Comparison of ENCODE assay signal across 7 cellular contexts in the genomic region with DNA sequence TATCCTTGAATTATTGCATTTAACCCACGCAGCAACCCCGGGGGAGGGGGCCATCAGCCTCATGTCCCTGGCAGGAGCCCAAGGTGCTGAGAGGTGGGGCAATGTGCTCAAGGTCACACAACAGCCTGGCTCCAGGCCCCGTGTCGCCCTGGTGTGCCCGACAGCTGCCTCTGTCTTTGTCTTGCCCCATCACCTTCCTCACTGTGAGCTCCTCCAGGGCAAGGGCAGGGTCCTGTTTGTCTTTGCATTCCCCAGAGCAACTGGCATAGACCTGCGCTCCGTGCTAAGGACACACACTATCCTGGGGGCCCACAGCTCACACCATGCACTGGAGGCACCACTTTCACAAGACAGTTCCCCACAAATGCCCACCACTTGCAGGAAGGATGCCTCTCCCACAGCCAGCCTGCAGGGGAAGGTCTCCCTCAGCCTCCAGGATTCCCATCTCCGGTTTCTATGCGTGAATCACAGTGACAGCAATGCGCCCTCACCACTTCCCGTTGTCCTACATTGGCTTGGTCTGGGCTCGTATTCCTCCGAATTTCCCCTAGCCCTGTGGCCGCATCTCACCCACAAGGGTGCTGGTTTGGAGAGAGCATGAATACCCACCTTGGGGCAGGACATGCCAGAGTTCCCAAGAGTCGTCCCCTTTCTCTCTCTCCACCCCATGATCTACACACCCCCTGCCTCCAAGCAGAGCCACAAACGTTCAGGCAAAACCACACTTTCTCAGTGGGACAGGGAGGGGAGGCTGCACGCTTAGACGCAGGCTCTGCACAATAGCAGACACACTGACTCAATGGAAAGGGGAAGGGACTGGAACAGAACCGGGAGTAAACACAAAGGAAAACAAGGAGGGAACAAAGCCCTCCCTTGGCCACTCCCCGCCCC. TPM values are rescaled to one million over a fixed set of nuclear protein-coding genes. Genes with fewer than 3 reads are reported as not detected.
DNase-seq lines count a peak whose midpoint lies in the region; ATAC-seq and TF ChIP-seq lines count a peak whose summit lies in the region.

No MANE protein-coding gene starts in this region.

- H3K27ac ChIP-seq in HL-60 (replicated peaks) (peak overlapping the region; percentile 80), esophagus (ENCODE audit: low read depth in 2 of 2, low read length in 1 of 2) (peak overlapping the region; percentile 92 to 99)

- H3K27me3 ChIP-seq in HL-60 (ENCODE audit: insufficient read depth, poor library complexity, severe bottlenecking) (no peaks in the 10 kb centered on the region), esophagus (ENCODE audit: control insufficient read depth in 1 of 2, insufficient read depth in 2 of 2, low read length in 2 of 2) (no peaks in the 10 kb centered on the region)

- no peaks in the 10 kb centered on the region for H3K9me3 ChIP-seq in esophagus (ENCODE audit: control insufficient read depth in 2 of 2, insufficient read depth in 1 of 2, low read depth in 1 of 2, low read length in 1 of 2)

- H3K36me3 Mint-ChIP-seq in T-helper 2 cell treated with Interferon-gamma antibody and Interleukin-4, amounts not matched to agents 5 μg/mL and 100 μg/mL, for 36 hours (ENCODE audit: low read depth), result peaks cover 26% of the 10 kb centered on the region
- peaks cover 3% of the 10 kb centered on the region for H3K36me3 Mint-ChIP-seq in nephron (ENCODE audit: low read depth)

- H3K4me1 Mint-ChIP-seq in T-helper 2 cell treated with Interferon-gamma antibody and Interleukin-4, amounts not matched to agents 5 μg/mL and 100 μg/mL, for 36 hours (ENCODE audit: low read depth), result peaks cover 83% of the 10 kb centered on the region
- H3K4me1 Mint-ChIP-seq in nephron, result peaks cover 82% of the 10 kb centered on the region

- no peak for TF ChIP-seq CTCF in HL-60 (IDR thresholded peaks at IDR 0.05; ENCODE audit: insufficient read depth, low read length)
- no peak for TF ChIP-seq CTCF in nephron (IDR thresholded peaks at IDR 0.05; ENCODE audit: unreplicated experiment in 3 of 3)

- H3K27me3 Mint-ChIP-seq in T-helper 2 cell treated with Interferon-gamma antibody and Interleukin-4, amounts not matched to agents 5 μg/mL and 100 μg/mL, for 36 hours (ENCODE audit: low read depth), result no peaks in the 10 kb centered on the region
- peaks cover 8% of the 10 kb centered on the region for H3K27me3 Mint-ChIP-seq in nephron (ENCODE audit: low read depth)

- peak overlapping the region; percentile 72 for H3K4me3 Mint-ChIP-seq in T-helper 2 cell treated with Interferon-gamma antibody and Interleukin-4, amounts not matched to agents 5 μg/mL and 100 μg/mL, for 36 hours
- peak overlapping the region; percentile 79 to 80 (median 79) for H3K4me3 Mint-ChIP-seq in nephron

- no peaks in the 10 kb centered on the region for H3K9me3 Mint-ChIP-seq in T-helper 2 cell treated with Interferon-gamma antibody and Interleukin-4, amounts not matched to agents 5 μg/mL and 100 μg/mL, for 36 hours
- H3K9me3 Mint-ChIP-seq in nephron, result no peaks in the 10 kb centered on the region

- H3K36me3 ChIP-seq in esophagus (ENCODE audit: control insufficient read depth in 2 of 2, insufficient read depth in 2 of 2, low read length in 1 of 2), result peaks cover 2 to 7% of the 10 kb centered on the region in 2 donors

- peaks cover 25 to 60% of the 10 kb centered on the region in 2 donors for H3K4me1 ChIP-seq in esophagus (ENCODE audit: control insufficient read depth in 2 of 2, insufficient read depth in 2 of 2, low read length in 1 of 2)

- H3K4me3 ChIP-seq in HL-60 (replicated peaks; ENCODE audit: insufficient read depth, low read length) (peak overlapping the region; percentile 29), esophagus (ENCODE audit: low read depth in 1 of 2, low read length in 2 of 2) (peak overlapping the region; percentile 22 to 25)

- WGBS in esophagus, 2 donors, result 29 to 44% methylated on average over 20 of the region's 20 CpGs

- peak in 1 of 2 experiments; percentile 72 for DNase-seq in HL-60 (ENCODE audit: low read depth in 1 of 2, low spot score in 1 of 2)
- DNase-seq in T-helper 2 cell treated with Interferon-gamma antibody and Interleukin-4, amounts not matched to agents 5 μg/mL and 100 μg/mL, for 36 hours (ENCODE audit: low spot score), result no peak
- DNase-seq in SK-N-DZ (ENCODE audit: low spot score), result no peak
- no peak for DNase-seq in NCI-H526 treated with DMSO at 0.1 percent for 48 hours (lab: John Stamatoyannopoulos, UW)

- H3K27ac Mint-ChIP-seq in T-helper 2 cell treated with Interferon-gamma antibody and Interleukin-4, amounts not matched to agents 5 μg/mL and 100 μg/mL, for 36 hours, result peak overlapping the region; percentile 84
- H3K27ac Mint-ChIP-seq in nephron, result peak overlapping the region; percentile 98 to 100 (median 99)

- ATAC-seq in GM18517 (IDR thresholded peaks at IDR 0.05; ENCODE audit: unreplicated experiment), result no peak

RNA-seq across cellular contexts. Expression of a gene that starts 10.3 kb away (rescaled TPM):
- 10 to 100 TPM; 34.0 to 34.5 TPM for polyA plus RNA-seq in esophagus
- 0.40 and 0.52 TPM in 2 replicates for polyA plus RNA-seq in SK-N-DZ (2014; cell fraction: cytosol; rRNA removed)
- polyA plus RNA-seq in SK-N-DZ (2014; cell fraction: nucleus; rRNA removed), result 0.04 and 0.88 TPM in 2 replicates

RNA-seq across cellular contexts. Expression of a gene that starts 25.6 kb away (rescaled TPM):
- under 1 TPM; 0.11 to 0.14 TPM for polyA plus RNA-seq in esophagus
- 0.05 TPM in 1 of 2 replicates, not detected in the other for polyA plus RNA-seq in SK-N-DZ (2014; cell fraction: cytosol; rRNA removed)
- 0.07 TPM in 1 of 2 replicates, not detected in the other for polyA plus RNA-seq in SK-N-DZ (2014; cell fraction: nucleus; rRNA removed)

RNA-seq across cellular contexts. Expression of a gene that starts 59.0 kb away (rescaled TPM):
- polyA plus RNA-seq in esophagus, result 10 to 100 TPM; 19.9 to 20.3 TPM
- 1.8 TPM in 1 of 2 replicates, not detected in the other for polyA plus RNA-seq in SK-N-DZ (2014; cell fraction: cytosol; rRNA removed)
- polyA plus RNA-seq in SK-N-DZ (2014; cell fraction: nucleus; rRNA removed), result 0.76 TPM in 1 of 2 replicates, not detected in the other
